Comparison of ENCODE assay signal across 8 cellular contexts in genomic region chr12:122022393-122023338, GRCh38. TPM values are rescaled to one million over a fixed set of nuclear protein-coding genes. Genes with fewer than 3 reads are reported as not detected.
DNase-seq lines count a peak whose midpoint lies in the region; ATAC-seq, FAIRE-seq and TF ChIP-seq lines count a peak whose summit lies in the region.

No MANE protein-coding gene starts in this region.

- TF ChIP-seq POLR2A in esophagus muscularis mucosa (IDR thresholded peaks at IDR 0.05; ENCODE audit: low read depth), result no peak

- WGBS in esophagus muscularis mucosa, result 2% methylated on average over 26 of the region's 124 CpGs

- peaks cover 5% of the 10 kb centered on the region for H3K27me3 ChIP-seq in CD4-positive, CD25-positive, alpha-beta regulatory T cell (ENCODE audit: control insufficient read depth, insufficient read depth, low read length)
- no peaks in the 10 kb centered on the region for H3K27me3 ChIP-seq in esophagus muscularis mucosa
- peaks cover 5% of the 10 kb centered on the region for H3K27me3 ChIP-seq in muscle layer of duodenum (ENCODE audit: low read depth, low read length)

- H3K27ac Mint-ChIP-seq in CD4-positive, CD25-positive, alpha-beta regulatory T cell, result no peak overlapping the region
- H3K27ac Mint-ChIP-seq in activated CD8-positive, alpha-beta T cell treated with anti-CD3 and anti-CD28 coated beads for 36 hours, result peak overlapping the region; percentile 72

- peaks cover 0 to 6% (median 0%) of the 10 kb centered on the region in 7 donors for H3K9me3 Mint-ChIP-seq in CD4-positive, CD25-positive, alpha-beta regulatory T cell
- peaks cover 2% of the 10 kb centered on the region for H3K9me3 Mint-ChIP-seq in activated CD8-positive, alpha-beta T cell treated with anti-CD3 and anti-CD28 coated beads for 36 hours

- POLR2A ChIA-PET in activated CD8-positive, alpha-beta T cell treated with anti-CD3 and anti-CD28 coated beads for 36 hours (lab: Charles Lee), result interaction anchor here (0.6 to 2.3 kb wide), 6 partner anchors 16 to 114 kb away, joined by 3 to 11 read pairs (median 4); no protein-coding TSS in a partner anchor

- H3K4me3 ChIP-seq in CD4-positive, CD25-positive, alpha-beta regulatory T cell (ENCODE audit: low read depth, low read length), result no peak overlapping the region
- H3K4me3 ChIP-seq in esophagus muscularis mucosa (peak overlapping the region; percentile 67 to 81 (median 72)), muscle layer of duodenum (ENCODE audit: low read depth in 1 of 2, low read length in 2 of 2) (peak overlapping the region; percentile 55 to 79)

- peak in 1 of 2 donors; percentile 7 for ATAC-seq in CD4-positive, CD25-positive, alpha-beta regulatory T cell (ENCODE audit: low read depth in 2 of 2)
- peak; percentile 23 for ATAC-seq in HG03354 (IDR thresholded peaks at IDR 0.05; ENCODE audit: poor library complexity, severe bottlenecking, unreplicated experiment)
- ATAC-seq in activated CD8-positive, alpha-beta T cell treated with anti-CD3 and anti-CD28 coated beads for 36 hours, result peak; percentile 27
- ATAC-seq in GM21619 (IDR thresholded peaks at IDR 0.05; ENCODE audit: unreplicated experiment), result no peak

- CTCF ChIA-PET in activated CD8-positive, alpha-beta T cell treated with anti-CD3 and anti-CD28 coated beads for 36 hours (lab: Charles Lee), result interaction anchor here (1.1 to 1.9 kb wide), 4 partner anchors 10 to 229 kb away, joined by 3 to 5 read pairs (median 4); partner anchors contain the start of genes CFAP251 and RHOF

- peaks cover 0 to 15% (median 3%) of the 10 kb centered on the region in 4 donors for H3K4me1 Mint-ChIP-seq in CD4-positive, CD25-positive, alpha-beta regulatory T cell
- peaks cover 11% of the 10 kb centered on the region for H3K4me1 Mint-ChIP-seq in activated CD8-positive, alpha-beta T cell treated with anti-CD3 and anti-CD28 coated beads for 36 hours (ENCODE audit: low read depth)

- no peak for FAIRE-seq in urothelium cell line (lab: Jason Lieb, UNC)

- peak in 2 of 3 donors; percentile 15 to 35 for DNase-seq in CD4-positive, CD25-positive, alpha-beta regulatory T cell
- DNase-seq in activated CD8-positive, alpha-beta T cell treated with anti-CD3 and anti-CD28 coated beads for 36 hours, result peak; percentile 51
- DNase-seq in esophagus muscularis mucosa (ENCODE audit: extremely low spot score), result no peak
- peak; percentile 51 for DNase-seq in urothelium cell line (ENCODE audit: low spot score)
- DNase-seq in NCI-H1930 (lab: John Stamatoyannopoulos, UW), result no peak

- peak overlapping the region; percentile 75 to 85 (median 80) for H3K4me3 Mint-ChIP-seq in CD4-positive, CD25-positive, alpha-beta regulatory T cell
- H3K4me3 Mint-ChIP-seq in activated CD8-positive, alpha-beta T cell treated with anti-CD3 and anti-CD28 coated beads for 36 hours, result peak overlapping the region; percentile 80

- no peaks in the 10 kb centered on the region for H3K36me3 ChIP-seq in CD4-positive, CD25-positive, alpha-beta regulatory T cell (ENCODE audit: control insufficient read depth, insufficient read depth, low read length)
- H3K36me3 ChIP-seq in esophagus muscularis mucosa, result no peaks in the 10 kb centered on the region
- no peaks in the 10 kb centered on the region for H3K36me3 ChIP-seq in muscle layer of duodenum (ENCODE audit: control insufficient read depth in 1 of 2, insufficient read depth in 2 of 2, low read length in 2 of 2)

- peaks cover 0 to 4% of the 10 kb centered on the region in 2 experiments for H3K9me3 ChIP-seq in CD4-positive, CD25-positive, alpha-beta regulatory T cell (ENCODE audit: control insufficient read depth in 2 of 2, low read length in 2 of 2)
- H3K9me3 ChIP-seq in esophagus muscularis mucosa, result no peaks in the 10 kb centered on the region
- no peaks in the 10 kb centered on the region for H3K9me3 ChIP-seq in muscle layer of duodenum (ENCODE audit: control insufficient read depth in 1 of 2, low read length in 2 of 2)

- peaks cover 57% of the 10 kb centered on the region for H3K27me3 Mint-ChIP-seq in CD4-positive, CD25-positive, alpha-beta regulatory T cell
- H3K27me3 Mint-ChIP-seq in activated CD8-positive, alpha-beta T cell treated with anti-CD3 and anti-CD28 coated beads for 36 hours, result peaks cover 13% of the 10 kb centered on the region

- TF ChIP-seq EP300 in esophagus muscularis mucosa (IDR thresholded peaks at IDR 0.05), result no peak

- H3K4me1 ChIP-seq in CD4-positive, CD25-positive, alpha-beta regulatory T cell (ENCODE audit: control insufficient read depth, insufficient read depth, low read length, poor library complexity, severe bottlenecking), result peaks cover 16% of the 10 kb centered on the region
- H3K4me1 ChIP-seq in esophagus muscularis mucosa, result peaks cover 19 to 30% (median 23%) of the 10 kb centered on the region in 4 donors
- H3K4me1 ChIP-seq in muscle layer of duodenum (ENCODE audit: control insufficient read depth in 1 of 2, insufficient read depth in 2 of 2, low read length in 2 of 2), result peaks cover 4 to 25% of the 10 kb centered on the region in 2 donors

- no peak for TF ChIP-seq CTCF in activated CD8-positive, alpha-beta T cell treated with anti-CD3 and anti-CD28 coated beads for 36 hours (IDR thresholded peaks at IDR 0.05)
- TF ChIP-seq CTCF in esophagus muscularis mucosa (IDR thresholded peaks at IDR 0.05), result no peak

- intact Hi-C loops in activated CD8-positive, alpha-beta T cell treated with anti-CD3 and anti-CD28 coated beads for 36 hours (cut with micrococcal nuclease), result no loop called here
- intact Hi-C loops in esophagus muscularis mucosa (cut with DNase I), result no loop called here

- H3K27ac ChIP-seq in CD4-positive, CD25-positive, alpha-beta regulatory T cell (ENCODE audit: insufficient read depth, low read length, poor library complexity, severe bottlenecking), result no peak overlapping the region
- H3K27ac ChIP-seq in esophagus muscularis mucosa (replicated peaks in 1 of 4), result peak overlapping the region; percentile 72 to 92 (median 88)
- peak overlapping the region; percentile 39 for H3K27ac ChIP-seq in muscle layer of duodenum (ENCODE audit: low read length)

- H3K36me3 Mint-ChIP-seq in CD4-positive, CD25-positive, alpha-beta regulatory T cell, result no peaks in the 10 kb centered on the region
- peaks cover 2% of the 10 kb centered on the region for H3K36me3 Mint-ChIP-seq in activated CD8-positive, alpha-beta T cell treated with anti-CD3 and anti-CD28 coated beads for 36 hours (ENCODE audit: low read depth)

RNA-seq across cellular contexts. Expression of gene BCL7A, which starts 1.0 kb away (rescaled TPM):
- 2.0 TPM for total RNA-seq in CD4-positive, CD25-positive, alpha-beta regulatory T cell
- under 1 TPM; 0.35 to 0.98 (median 0.53) TPM for polyA plus RNA-seq in CD4-positive, CD25-positive, alpha-beta regulatory T cell
- total RNA-seq in activated CD8-positive, alpha-beta T cell treated with anti-CD3 and anti-CD28 coated beads for 36 hours, result 1 to 10 TPM; 6.7 to 7.3 TPM
- total RNA-seq in esophagus muscularis mucosa, result 10 to 100 TPM in 1 of 4 donors, 1 to 10 TPM in 3; 2.9 to 10.1 (median 6.3) TPM

RNA-seq across cellular contexts. Expression of gene MLXIP, which starts 55.9 kb away (rescaled TPM):
- total RNA-seq in CD4-positive, CD25-positive, alpha-beta regulatory T cell, result 83.2 TPM
- polyA plus RNA-seq in CD4-positive, CD25-positive, alpha-beta regulatory T cell, result 1 to 10 TPM; 5.0 to 7.9 (median 7.8) TPM
- total RNA-seq in activated CD8-positive, alpha-beta T cell treated with anti-CD3 and anti-CD28 coated beads for 36 hours, result 10 to 100 TPM; 26.0 to 28.7 TPM
- total RNA-seq in esophagus muscularis mucosa, result 10 to 100 TPM; 33.8 to 82.2 (median 50.9) TPM

Comparison
In these comparisons a context has a peak if more than half of its experiments do, and no peak if none do; other contexts are left out.
1. DNase-seq: peak in CD4-positive, CD25-positive, alpha-beta regulatory T cell (2 of 3), activated CD8-positive, alpha-beta T cell treated with anti-CD3 and anti-CD28 coated beads for 36 hours (single experiment) and urothelium cell line (single experiment); none in esophagus muscularis mucosa (single experiment) and NCI-H1930 (0 of 2).